ENCODE assay signal across 8 cellular contexts in the genomic region with DNA sequence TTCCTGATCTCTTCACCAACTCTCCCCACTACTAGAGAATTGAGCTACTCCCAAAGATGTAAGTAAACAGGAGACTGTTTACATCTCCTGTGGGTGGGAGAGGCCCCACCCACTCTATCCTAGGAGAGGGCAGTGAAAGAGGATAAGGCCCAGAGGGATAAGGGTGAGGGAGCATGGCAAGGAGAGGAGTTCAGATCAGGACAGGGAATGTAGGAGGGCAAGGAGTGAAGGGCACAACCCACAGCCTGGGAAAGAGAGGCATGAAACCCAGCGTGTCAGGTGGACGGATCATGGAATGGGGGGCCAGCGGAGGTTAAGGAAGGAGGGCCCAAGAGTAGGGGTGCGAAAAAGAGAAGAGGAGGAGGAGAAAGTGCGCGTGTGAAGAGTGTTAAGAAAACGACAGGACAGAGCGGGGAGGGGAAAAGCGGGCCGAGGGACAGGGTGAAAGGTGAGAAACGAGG. TPM values are rescaled to one million over a fixed set of nuclear protein-coding genes. Genes with fewer than 3 reads are reported as not detected.
DNase-seq lines count a peak whose midpoint lies in the region; FAIRE-seq and TF ChIP-seq lines count a peak whose summit lies in the region.
"Not testable (repeated sequence)": the region's sequence is repeated elsewhere in the genome, so short reads cannot be mapped to it uniquely, and the experiment has no call there.

No MANE protein-coding gene starts in this region.

- H3K27me3 Mint-ChIP-seq in activated naive CD4-positive, alpha-beta T cell treated with anti-CD3 and anti-CD28 coated beads, Interleukin-2, amount 50 U/mL, for 24 hours; immature natural killer cell (ENCODE audit: low read depth in 3 of 3): not testable (repeated sequence)

- H3K27ac ChIP-seq in BLaER1 (peak overlapping the region; percentile 71), stomach (peak overlapping the region; percentile 3 to 96 (median 93))
- not testable (repeated sequence) for H3K27ac ChIP-seq in H1 (ENCODE audit: low read depth, low read length); neural cell (ENCODE audit: low read length)

- H4K8ac ChIP-seq in H1 (ENCODE audit: extremely low read depth, insufficient read depth, low read length) = not testable (repeated sequence)

- H3K9me3 ChIP-seq in BLaER1; H1 (ENCODE audit: insufficient read depth in 2 of 2, low read depth in 1 of 2, low read length in 1 of 2); neural cell (ENCODE audit: low read length); stomach: not testable (repeated sequence)

- POLR2A ChIA-PET in H1 (lab: Charles Lee; ENCODE audit: partially characterized antibody) = not testable (repeated sequence)

- H2BK20ac ChIP-seq in H1 (ENCODE audit: low read length) = not testable (repeated sequence)

- not testable (repeated sequence) for H3K9me3 Mint-ChIP-seq in activated naive CD4-positive, alpha-beta T cell treated with anti-CD3 and anti-CD28 coated beads, Interleukin-2, amount 50 U/mL, for 24 hours; immature natural killer cell

- H3K9me2 ChIP-seq in neural cell (ENCODE audit: insufficient read depth, low read length) = not testable (repeated sequence)

- H3K56ac ChIP-seq in H1 (replicated peaks; ENCODE audit: insufficient read length, low read depth, low read length) = not testable (repeated sequence)

- not testable (repeated sequence) for H2BK15ac ChIP-seq in H1 (ENCODE audit: low read length)

- peak overlapping the region; percentile 96 for H3K4me2 ChIP-seq in BLaER1
- peak overlapping the region; percentile 63 to 79 for H3K4me2 ChIP-seq in H1 (ENCODE audit: insufficient read depth in 1 of 2, low read depth in 2 of 2, low read length in 2 of 2)
- peak overlapping the region; percentile 94 for H3K4me2 ChIP-seq in neural cell (ENCODE audit: low read length)

- H3K36me3 ChIP-seq in BLaER1 (peaks cover 44% of the 10 kb centered on the region), H1 (ENCODE audit: control insufficient read depth in 2 of 4, insufficient read depth in 4 of 4, low read length in 3 of 4) (peaks cover 0 to 28% (median 4%) of the 10 kb centered on the region in 4 experiments; a peak in 5 of 8 replicates), stomach (peaks cover 6 to 41% (median 35%) of the 10 kb centered on the region in 4 donors)
- H3K36me3 ChIP-seq in neural cell (ENCODE audit: insufficient read depth, low read length) = not testable (repeated sequence)

- not testable (repeated sequence) for H2BK12ac ChIP-seq in H1 (ENCODE audit: low read depth, low read length)

- not testable (repeated sequence) for H2BK120ac ChIP-seq in H1 (replicated peaks; ENCODE audit: low read depth, low read length)

- peak overlapping the region; percentile 88 for H3K4me3 Mint-ChIP-seq in activated naive CD4-positive, alpha-beta T cell treated with anti-CD3 and anti-CD28 coated beads, Interleukin-2, amount 50 U/mL, for 24 hours
- peak overlapping the region; percentile 85 to 92 (median 88) for H3K4me3 Mint-ChIP-seq in immature natural killer cell

- H3K4me1 ChIP-seq in BLaER1 (peaks cover 31% of the 10 kb centered on the region), stomach (peaks cover 25 to 69% (median 44%) of the 10 kb centered on the region in 4 donors)
- H3K4me1 ChIP-seq in H1 (replicated peaks in 1 of 4; ENCODE audit: control insufficient read depth in 3 of 4, insufficient read depth in 4 of 4, low read length in 3 of 4) = not testable (repeated sequence)

- H3K9ac ChIP-seq in BLaER1 = peak overlapping the region; percentile 80
- H3K9ac ChIP-seq in H1 (replicated peaks in 1 of 4; ENCODE audit: extremely low read depth in 1 of 4, low read depth in 3 of 4, low read length in 3 of 4) = peak overlapping the region; percentile 10 to 76 (median 37); a peak in 6 of 7 replicates
- peak overlapping the region; percentile 54 for H3K9ac ChIP-seq in neural cell (ENCODE audit: low read length)

- not testable (repeated sequence) for H3K23ac ChIP-seq in H1 (ENCODE audit: insufficient read length)

- not testable (repeated sequence) for H2AK5ac ChIP-seq in H1 (ENCODE audit: low read depth, low read length)

- not testable (repeated sequence) for TF ChIP-seq RAD21 in H1 (IDR thresholded peaks at IDR 0.05 in 1 of 2, conservative IDR thresholded peaks at IDR 0.05 in 1 of 2; ENCODE audit: low read depth in 2 of 2, low read length in 2 of 2); neural cell (conservative IDR thresholded peaks at IDR 0.05)

- TF ChIP-seq POLR2A in H1 (IDR thresholded peaks at IDR 0.05; ENCODE audit: control extremely low read depth in 1 of 2, low read depth in 2 of 2, low read length in 2 of 2); stomach (IDR thresholded peaks at IDR 0.05): not testable (repeated sequence)

- not testable (repeated sequence) for H3K79me1 ChIP-seq in H1 (ENCODE audit: low read depth, low read length)

- peak overlapping the region; percentile 73 for H3K4me3 ChIP-seq in BLaER1
- H3K4me3 ChIP-seq in H1 (ENCODE audit: extremely low read depth in 1 of 4, insufficient read depth in 2 of 4, low read depth in 3 of 4, low read length in 4 of 4) = peak overlapping the region; percentile 53 to 66 (median 62)
- peak overlapping the region; percentile 67 for H3K4me3 ChIP-seq in neural cell (ENCODE audit: low read length)
- H3K4me3 ChIP-seq in stomach = peak overlapping the region; percentile 59 to 70 (median 64)

- not testable (repeated sequence) for H4K91ac ChIP-seq in H1 (replicated peaks; ENCODE audit: insufficient read length, low read length)

- not testable (repeated sequence) for TF ChIP-seq CTCF in H1 (IDR thresholded peaks at IDR 0.05; ENCODE audit: control extremely low read depth in 1 of 3, insufficient read depth in 1 of 3, low read depth in 1 of 3, low read length in 3 of 3); neural cell (IDR thresholded peaks at IDR 0.05; ENCODE audit: poor library complexity, severe bottlenecking); stomach (IDR thresholded peaks at IDR 0.05)

- H3K4me1 Mint-ChIP-seq in activated naive CD4-positive, alpha-beta T cell treated with anti-CD3 and anti-CD28 coated beads, Interleukin-2, amount 50 U/mL, for 24 hours = peaks cover 64% of the 10 kb centered on the region
- H3K4me1 Mint-ChIP-seq in immature natural killer cell = peaks cover 29 to 55% of the 10 kb centered on the region in 2 donors

- H4K20me1 ChIP-seq in BLaER1 = peaks cover 49% of the 10 kb centered on the region
- H4K20me1 ChIP-seq in H1 (replicated peaks in 1 of 2; ENCODE audit: control insufficient read depth in 1 of 2, insufficient read depth in 2 of 2, low read length in 2 of 2); neural cell (ENCODE audit: insufficient read depth): not testable (repeated sequence)

- not testable (repeated sequence) for H2AFZ ChIP-seq in H1 (ENCODE audit: low read length); neural cell (ENCODE audit: low read depth, low read length)

- not testable (repeated sequence) for TF ChIP-seq EP300 in H1 (IDR thresholded peaks at IDR 0.05; ENCODE audit: borderline replicate concordance in 1 of 2, low read depth in 2 of 2, low read length in 2 of 2); neural cell (conservative IDR thresholded peaks at IDR 0.05; ENCODE audit: poor library complexity, severe bottlenecking); stomach (IDR thresholded peaks at IDR 0.05)

- not testable (repeated sequence) for H3K14ac ChIP-seq in H1 (ENCODE audit: insufficient read length)

- H3F3A ChIP-seq in neural cell (ENCODE audit: insufficient read depth, low read length, poor library complexity, severe bottlenecking) = not testable (repeated sequence)

- not testable (repeated sequence) for FAIRE-seq in H1 (lab: Jason Lieb, UNC)

- not testable (repeated sequence) for H3K4ac ChIP-seq in H1 (replicated peaks; ENCODE audit: insufficient read length, low read depth, low read length)

- peak overlapping the region; percentile 78 for H3K27ac Mint-ChIP-seq in activated naive CD4-positive, alpha-beta T cell treated with anti-CD3 and anti-CD28 coated beads, Interleukin-2, amount 50 U/mL, for 24 hours
- peak overlapping the region; percentile 79 to 92 (median 88) for H3K27ac Mint-ChIP-seq in immature natural killer cell

- CTCF ChIA-PET in H1 (lab: Charles Lee; ENCODE audit: partially characterized antibody) = interaction anchor here (1.1 to 1.4 kb wide), 4 partner anchors 21 to 128 kb away, joined by 3 read pairs; no protein-coding TSS in a partner anchor

- not testable (repeated sequence) for H3K18ac ChIP-seq in H1 (ENCODE audit: extremely low read depth, low read length)

- not testable (repeated sequence) for H3K23me2 ChIP-seq in H1 (ENCODE audit: low read depth, low read length)

- 2% methylated on average over 11 of the region's 11 CpGs; no CpG with 5 or more reads in 1 of the 2 experiments for WGBS in H1 (ENCODE audit: extremely low coverage in 1 of 2, insufficient coverage in 1 of 2, insufficient read length in 1 of 2, insufficient replicate concordance in 2 of 2, low coverage in 1 of 2, low lambda C conversion rate in 2 of 2, missing lambda C conversion rate in 1 of 2), 2 experiments
- WGBS in stomach, 5 donors = 0 to 1% (median 1%) methylated on average over 10 to 11 of the region's 11 CpGs

- H2BK5ac ChIP-seq in H1 (ENCODE audit: low read depth, low read length) = not testable (repeated sequence)

- not testable (repeated sequence) for H3K27me3 ChIP-seq in BLaER1; H1 (replicated peaks in 1 of 4; ENCODE audit: control insufficient read depth in 3 of 4, extremely low read depth in 1 of 4, insufficient read depth in 3 of 4, low read length in 3 of 4); neural cell (ENCODE audit: insufficient read depth, low read depth, low read length); stomach

- DNase-seq in HT1080 (ENCODE audit: low read depth) (peak; percentile 15), RPMI7951 (ENCODE audit: low read depth) (peak; percentile 34)
- not testable (repeated sequence) for DNase-seq in H1 (ENCODE audit: low read depth in 1 of 2, low spot score in 2 of 2); immature natural killer cell; stomach

- H3K79me2 ChIP-seq in H1 (ENCODE audit: control insufficient read depth in 1 of 2, insufficient read depth in 2 of 2, low read length in 2 of 2) (peaks cover 14 to 55% of the 10 kb centered on the region in 2 experiments; a peak in 3 of 4 replicates), neural cell (replicated peaks; ENCODE audit: insufficient read depth, low read length) (peaks cover 47% of the 10 kb centered on the region)

- H4K5ac ChIP-seq in H1 (ENCODE audit: insufficient read length, low read depth, low read length) = not testable (repeated sequence)

- intact Hi-C loops in stomach (cut with DNase I; ENCODE audit: low total_unique reads) = not testable (repeated sequence)

- H3K36me3 Mint-ChIP-seq in activated naive CD4-positive, alpha-beta T cell treated with anti-CD3 and anti-CD28 coated beads, Interleukin-2, amount 50 U/mL, for 24 hours; immature natural killer cell: not testable (repeated sequence)

RNA-seq across cellular contexts. Expression of a gene that starts 0.9 kb away (rescaled TPM):
- 12.3 and 15.2 TPM in 2 replicates for total RNA-seq in HT1080 (2014; rRNA removed; shearing (Covaris generic))
- polyA plus RNA-seq in HT1080 (2015; cell fraction: cytosol; rRNA removed) = 13.4 and 15.6 TPM in 2 replicates
- polyA plus RNA-seq in HT1080 (2015; cell fraction: nucleus; rRNA removed) = 24.8 and 25.7 TPM in 2 replicates
- total RNA-seq in RPMI7951 (2014; rRNA removed; shearing (Covaris generic)) = 12.5 and 12.7 TPM in 2 replicates
- 18.8 and 19.7 TPM in 2 replicates for total RNA-seq in H1 (2021; fragmentation: NEBNext Ultra II Directional; extraction: Animal tissue kit (Norgen Biotek cat#: 25700))
- 10.1 and 10.2 TPM in 2 replicates for polyA plus RNA-seq in H1 (2011; rRNA removed)
- 10.9 TPM for polyA plus RNA-seq in H1 (2011; cell fraction: cytosol; rRNA removed)
- polyA plus RNA-seq in H1 (2011; cell fraction: nucleus; rRNA removed) = 11.9 TPM
- 14.4 to 17.8 TPM (median 16.6 TPM) in 4 replicates for polyA plus RNA-seq in H1 (2012, experiment 1 of 2)
- polyA plus RNA-seq in H1 (2012, experiment 2 of 2) = 6.0 TPM
- 9.6 TPM for polyA plus RNA-seq in H1 (2013, experiment 1 of 2)
- 9.6 TPM for polyA plus RNA-seq in H1 (2013, experiment 2 of 2)
- polyA minus RNA-seq in H1 (2011; rRNA and poly(A)+ RNA removed) = 17.3 and 17.4 TPM in 2 replicates
- polyA minus RNA-seq in H1 (2011; cell fraction: cytosol; rRNA and poly(A)+ RNA removed) = 9.2 TPM
- 13.1 TPM for polyA minus RNA-seq in H1 (2011; cell fraction: nucleus; rRNA and poly(A)+ RNA removed)
- 1 to 10 TPM; 2.7 to 7.8 (median 4.2) TPM for polyA plus RNA-seq in immature natural killer cell
- 19.5 and 23.3 TPM in 2 replicates for polyA plus RNA-seq in neural cell
- polyA minus RNA-seq in neural cell = 21.2 and 23.2 TPM in 2 replicates
- 10 to 100 TPM in 3 of 5 donors, 1 to 10 TPM in 2; 1.4 to 19.8 (median 14.3) TPM for total RNA-seq in stomach
- 1 to 10 TPM; 5.7 to 6.7 (median 6.4) TPM for polyA plus RNA-seq in stomach

RNA-seq across cellular contexts. Expression of a gene that starts 26.9 kb away (rescaled TPM):
- 34.3 and 49.1 TPM in 2 replicates for total RNA-seq in HT1080 (2014; rRNA removed; shearing (Covaris generic))
- polyA plus RNA-seq in HT1080 (2015; cell fraction: cytosol; rRNA removed) = 44.7 and 46.1 TPM in 2 replicates
- polyA plus RNA-seq in HT1080 (2015; cell fraction: nucleus; rRNA removed) = 20.8 and 21.9 TPM in 2 replicates
- total RNA-seq in RPMI7951 (2014; rRNA removed; shearing (Covaris generic)) = 23.4 and 23.7 TPM in 2 replicates
- 73.9 and 80.6 TPM in 2 replicates for total RNA-seq in H1 (2021; fragmentation: NEBNext Ultra II Directional; extraction: Animal tissue kit (Norgen Biotek cat#: 25700))
- polyA plus RNA-seq in H1 (2011; rRNA removed) (19.5 and 25.3 TPM in 2 replicates), immature natural killer cell (10 to 100 TPM; 35.8 to 41.3 (median 35.9) TPM), neural cell (20.8 and 27.2 TPM in 2 replicates), stomach (10 to 100 TPM in 1 of 3 donors, 1 to 10 TPM in 2; 6.3 to 10.5 (median 7.9) TPM)
- 30.6 TPM for polyA plus RNA-seq in H1 (2011; cell fraction: cytosol; rRNA removed)
- 16.6 TPM for polyA plus RNA-seq in H1 (2011; cell fraction: nucleus; rRNA removed)
- 61.7 to 86.0 TPM (median 67.9 TPM) in 4 replicates for polyA plus RNA-seq in H1 (2012, experiment 1 of 2)
- polyA plus RNA-seq in H1 (2012, experiment 2 of 2) = 23.1 TPM
- polyA plus RNA-seq in H1 (2013, experiment 1 of 2) = 34.6 TPM
- polyA plus RNA-seq in H1 (2013, experiment 2 of 2) = 37.0 TPM
- 50.4 and 50.8 TPM in 2 replicates for polyA minus RNA-seq in H1 (2011; rRNA and poly(A)+ RNA removed)
- polyA minus RNA-seq in H1 (2011; cell fraction: cytosol; rRNA and poly(A)+ RNA removed) = 17.6 TPM
- polyA minus RNA-seq in H1 (2011; cell fraction: nucleus; rRNA and poly(A)+ RNA removed) = 11.2 TPM
- 42.0 and 43.3 TPM in 2 replicates for polyA minus RNA-seq in neural cell
- 10 to 100 TPM in 2 of 5 donors, 1 to 10 TPM in 3; 3.5 to 20.1 (median 8.7) TPM for total RNA-seq in stomach
